ENCODE assay signal across 4 cellular contexts in genomic region chr7:153446490-153446889, GRCh38.
"Had no signal": no experiment of that assay in that cellular context is flagged by ENCODE, and none has a peak within 500 bp of the region (broad histone marks: within the 10 kb centered on the region; RNA-seq: fewer than 3 reads in every experiment).

No MANE protein-coding gene starts in this region.

- H3K4me1 Mint-ChIP-seq: GM23338, H9 had no signal

- ATAC-seq: GM23338 had no signal

- H3K4me3 ChIP-seq: GM23338 had no signal

- H3K4me3 Mint-ChIP-seq: GM23338, H9 had no signal

- DNase-seq: H9, HCEC 1CT, IMR-90 had no signal

- H3K27ac Mint-ChIP-seq: GM23338, H9 had no signal
